Comparison of ENCODE assay signal across 6 cellular contexts in the genomic region with DNA sequence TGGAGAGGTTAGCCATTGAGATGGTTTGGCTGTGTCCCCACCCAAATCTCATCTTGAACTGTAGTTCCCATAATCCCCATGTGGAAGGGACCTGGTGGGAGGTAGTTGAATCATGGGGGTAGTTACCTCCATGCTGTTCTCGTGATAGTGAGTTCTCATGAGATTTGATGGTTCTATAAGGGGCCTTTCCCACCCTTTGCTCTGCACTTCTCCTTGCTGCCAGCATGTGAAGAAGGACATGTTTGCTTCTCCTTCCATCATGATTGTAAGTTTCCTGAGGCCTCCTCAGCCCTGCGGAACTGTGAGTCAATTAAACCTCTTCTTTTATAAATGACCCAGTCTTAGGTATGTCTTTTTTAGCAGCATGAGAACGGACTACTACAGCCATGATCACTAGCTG.
A peak's percentile ranks its signal among the peaks of the same experiment; 100 is the strongest.
DNase-seq lines count a peak whose midpoint lies in the region; ATAC-seq and TF ChIP-seq lines count a peak whose summit lies in the region.
"Not testable (repeated sequence)": the region's sequence is repeated elsewhere in the genome, so short reads cannot be mapped to it uniquely, and the experiment has no call there.

No MANE protein-coding gene starts in this region.

- H3K4ac ChIP-seq in IMR-90 (ENCODE audit: low read depth, low read length) (peak overlapping the region; percentile 38; the same call in 1 of the 2 replicates), mesenchymal stem cell (ENCODE audit: low read depth in 1 of 2, low read length in 2 of 2) (peak overlapping the region in 1 of 2 experiments; percentile 33)

- H4K5ac ChIP-seq in IMR-90 (ENCODE audit: low read depth, low read length): not testable (repeated sequence)

- H3K23ac ChIP-seq in IMR-90 (ENCODE audit: low read depth, low read length); mesenchymal stem cell (ENCODE audit: low read length in 2 of 2): not testable (repeated sequence)

- not testable (repeated sequence) for H3K18ac ChIP-seq in IMR-90 (ENCODE audit: low read depth, low read length); mesenchymal stem cell (ENCODE audit: low read depth in 1 of 2, low read length in 2 of 2)

- H3K4me3 Mint-ChIP-seq in HFFc6; activated naive CD4-positive, alpha-beta T cell treated with anti-CD3 and anti-CD28 coated beads, Interleukin-2, amount 50 U/mL, for 24 hours; MCF 10A (ENCODE audit: unreplicated experiment); stimulated activated naive CD8-positive, alpha-beta T cell treated with anti-CD3 and anti-CD28 coated beads, Interleukin-15, Interleukin-2, amounts not matched to agents 100 ng/mL and 50 ng/mL, for 24 hours: not testable (repeated sequence)

- H3K56ac ChIP-seq in IMR-90 (ENCODE audit: extremely low read depth, insufficient read depth, low read length): not testable (repeated sequence)

- H3K9me1 ChIP-seq in IMR-90 (ENCODE audit: insufficient read depth, low read length): peaks cover 21% of the 10 kb centered on the region

- not testable (repeated sequence) for H3K4me2 ChIP-seq in IMR-90 (ENCODE audit: low read depth, low read length); mesenchymal stem cell (ENCODE audit: low read length, poor library complexity, severe bottlenecking)

- H3K27me3 ChIP-seq in IMR-90 (ENCODE audit: control insufficient read depth, insufficient read depth, low read length); mesenchymal stem cell (ENCODE audit: control insufficient read depth in 1 of 2, insufficient read depth in 1 of 2, low read length in 2 of 2): not testable (repeated sequence)

- not testable (repeated sequence) for H2AFZ ChIP-seq in IMR-90 (replicated peaks; ENCODE audit: low read length, poor library complexity); mesenchymal stem cell (ENCODE audit: low read depth, low read length)

- intact Hi-C loops in IMR-90 (cut with micrococcal nuclease); MCF 10A (cut with micrococcal nuclease): not testable (repeated sequence)

- in situ Hi-C loops in IMR-90 (cut with MboI; ENCODE audit: low sequenced_read_pairs): not testable (repeated sequence)

- H3K27me3 Mint-ChIP-seq in HFFc6 (ENCODE audit: insufficient read depth); activated naive CD4-positive, alpha-beta T cell treated with anti-CD3 and anti-CD28 coated beads, Interleukin-2, amount 50 U/mL, for 24 hours; MCF 10A (ENCODE audit: insufficient read depth, unreplicated experiment); stimulated activated naive CD8-positive, alpha-beta T cell treated with anti-CD3 and anti-CD28 coated beads, Interleukin-15, Interleukin-2, amounts not matched to agents 100 ng/mL and 50 ng/mL, for 24 hours: not testable (repeated sequence)

- H3K4me1 ChIP-seq in IMR-90 (ENCODE audit: control insufficient read depth, insufficient read depth, low read length): peaks cover 26% of the 10 kb centered on the region
- H3K4me1 ChIP-seq in mesenchymal stem cell (ENCODE audit: control insufficient read depth, insufficient read depth, low read depth, low read length): not testable (repeated sequence)

- not testable (repeated sequence) for H4K20me1 ChIP-seq in IMR-90 (ENCODE audit: insufficient read depth, low read length)

- H2BK5ac ChIP-seq in IMR-90 (ENCODE audit: low read depth, low read length, poor library complexity, severe bottlenecking); mesenchymal stem cell (ENCODE audit: low read depth, low read length, poor library complexity, severe bottlenecking): not testable (repeated sequence)

- BruUV-seq in IMR-90 (replicated peaks; lab: Mats Ljungman, UMichigan); MCF 10A (replicated peaks; lab: Mats Ljungman, UMichigan): not testable (repeated sequence)

- not testable (repeated sequence) for H3K36me3 ChIP-seq in IMR-90 (ENCODE audit: control insufficient read depth, insufficient read depth, low read length); mesenchymal stem cell (ENCODE audit: control insufficient read depth in 1 of 2, insufficient read depth in 2 of 2, low read depth in 1 of 2, low read length in 2 of 2)

- H2BK20ac ChIP-seq in IMR-90 (ENCODE audit: low read depth, low read length): peak overlapping the region; percentile 57; the same call in 1 of the 2 replicates

- peaks cover 59 to 82% of the 10 kb centered on the region in 2 experiments for H3K79me1 ChIP-seq in IMR-90 (ENCODE audit: low read depth in 1 of 2, low read length in 2 of 2)
- H3K79me1 ChIP-seq in mesenchymal stem cell (replicated peaks; ENCODE audit: low read length, poor library complexity, severe bottlenecking): peaks cover 36% of the 10 kb centered on the region

- H3K9me3 Mint-ChIP-seq in HFFc6; activated naive CD4-positive, alpha-beta T cell treated with anti-CD3 and anti-CD28 coated beads, Interleukin-2, amount 50 U/mL, for 24 hours; MCF 10A (ENCODE audit: unreplicated experiment): not testable (repeated sequence)
- peaks cover 12% of the 10 kb centered on the region for H3K9me3 Mint-ChIP-seq in stimulated activated naive CD8-positive, alpha-beta T cell treated with anti-CD3 and anti-CD28 coated beads, Interleukin-15, Interleukin-2, amounts not matched to agents 100 ng/mL and 50 ng/mL, for 24 hours

- peak overlapping the region; percentile 14; the same call in 1 of the 2 replicates for H2BK120ac ChIP-seq in IMR-90 (ENCODE audit: low read depth, low read length)
- H2BK120ac ChIP-seq in mesenchymal stem cell (ENCODE audit: low read depth, low read length): not testable (repeated sequence)

- H3K9ac ChIP-seq in IMR-90 (ENCODE audit: low read depth, low read length); mesenchymal stem cell (ENCODE audit: low read length): not testable (repeated sequence)

- peaks cover 75% of the 10 kb centered on the region for H3K4me1 Mint-ChIP-seq in HFFc6 (ENCODE audit: low read depth)
- H3K4me1 Mint-ChIP-seq in activated naive CD4-positive, alpha-beta T cell treated with anti-CD3 and anti-CD28 coated beads, Interleukin-2, amount 50 U/mL, for 24 hours: peaks cover 59% of the 10 kb centered on the region
- H3K4me1 Mint-ChIP-seq in MCF 10A (ENCODE audit: insufficient read depth, unreplicated experiment): not testable (repeated sequence)
- H3K4me1 Mint-ChIP-seq in stimulated activated naive CD8-positive, alpha-beta T cell treated with anti-CD3 and anti-CD28 coated beads, Interleukin-15, Interleukin-2, amounts not matched to agents 100 ng/mL and 50 ng/mL, for 24 hours (ENCODE audit: low read depth): peaks cover 40% of the 10 kb centered on the region

- dilution Hi-C loops in IMR-90 (cut with HindIII; ENCODE audit: low sequenced_read_pairs, unreplicated experiment): not testable (repeated sequence)

- not testable (repeated sequence) for H2AK9ac ChIP-seq in IMR-90 (replicated peaks; ENCODE audit: low read depth, low read length, poor library complexity)

- not testable (repeated sequence) for H3K4me3 ChIP-seq in IMR-90 (ENCODE audit: insufficient read depth, low read depth, low read length); mesenchymal stem cell (ENCODE audit: insufficient read depth in 1 of 2, low read depth in 1 of 2, low read length in 2 of 2)

- TF ChIP-seq RAD21 in IMR-90 (IDR thresholded peaks at IDR 0.05; ENCODE audit: low read length): not testable (repeated sequence)

- not testable (repeated sequence) for ATAC-seq in IMR-90 (ENCODE audit: low read depth)

- CTCF ChIA-PET in IMR-90 (lab: Yijun Ruan, JAX): not testable (repeated sequence)
- CTCF ChIA-PET in MCF 10A (lab: Yijun Ruan, JAX): interaction anchor here (0.5 kb wide), 1 partner anchor 188 kb away, joined by 3 read pairs; no protein-coding TSS in a partner anchor

- not testable (repeated sequence) for TF ChIP-seq POLR2A in IMR-90 (IDR thresholded peaks at IDR 0.05; ENCODE audit: low read depth, low read length)

- peak overlapping the region; percentile 16; the same call in 1 of the 2 replicates for H2AK5ac ChIP-seq in IMR-90 (ENCODE audit: low read depth, low read length)
- H2AK5ac ChIP-seq in mesenchymal stem cell (ENCODE audit: low read length, severe bottlenecking): not testable (repeated sequence)

- H3K9me3 ChIP-seq in IMR-90 (ENCODE audit: control insufficient read depth, insufficient read depth, low read length); mesenchymal stem cell (ENCODE audit: control insufficient read depth, low read length): not testable (repeated sequence)

- WGBS in IMR-90 (ENCODE audit: extremely low coverage in 2 of 2, insufficient read length in 1 of 2), 2 experiments: no CpG with 5 or more reads among the region's 3 CpGs
- 95% methylated on average over 3 of the region's 3 CpGs for WGBS in mesenchymal stem cell

- POLR2A ChIA-PET in IMR-90 (lab: Charles Lee; ENCODE audit: unreplicated experiment): not testable (repeated sequence)
- POLR2A ChIA-PET in MCF 10A (lab: Yijun Ruan, JAX): interaction anchor here (1.6 kb wide), 1 partner anchor 11 kb away, joined by 4 read pairs; no protein-coding TSS in a partner anchor

- H4K91ac ChIP-seq in IMR-90 (ENCODE audit: insufficient read depth, low read depth, low read length): 0 out of 2 replicates have a peak overlapping the region, but pooled peaks have one; percentile 4
- not testable (repeated sequence) for H4K91ac ChIP-seq in mesenchymal stem cell (ENCODE audit: low read length)

- not testable (repeated sequence) for H3K14ac ChIP-seq in IMR-90 (replicated peaks; ENCODE audit: low read depth, low read length); mesenchymal stem cell (ENCODE audit: low read length in 2 of 2)

- not testable (repeated sequence) for TF ChIP-seq CTCF in HFFc6 (IDR thresholded peaks at IDR 0.05); IMR-90 (conservative IDR thresholded peaks at IDR 0.05; ENCODE audit: low read depth, low read length); MCF 10A (IDR thresholded peaks at IDR 0.05; ENCODE audit: unreplicated experiment)

- not testable (repeated sequence) for H4K8ac ChIP-seq in IMR-90 (ENCODE audit: low read depth in 2 of 2, low read length in 2 of 2); mesenchymal stem cell (ENCODE audit: low read length)

- H3K27ac Mint-ChIP-seq in HFFc6 (peak overlapping the region; percentile 54; the same call in 1 of the 2 replicates), MCF 10A (ENCODE audit: low read depth, unreplicated experiment) (peak overlapping the region; percentile 16)
- H3K27ac Mint-ChIP-seq in activated naive CD4-positive, alpha-beta T cell treated with anti-CD3 and anti-CD28 coated beads, Interleukin-2, amount 50 U/mL, for 24 hours: peak overlapping the region; percentile 69
- peak overlapping the region; percentile 21 for H3K27ac Mint-ChIP-seq in stimulated activated naive CD8-positive, alpha-beta T cell treated with anti-CD3 and anti-CD28 coated beads, Interleukin-15, Interleukin-2, amounts not matched to agents 100 ng/mL and 50 ng/mL, for 24 hours

- DNase-seq in HFFc6; IMR-90; MCF 10A (ENCODE audit: unreplicated experiment); mesenchymal stem cell: not testable (repeated sequence)

- H2BK15ac ChIP-seq in IMR-90 (ENCODE audit: low read depth, low read length) (peak overlapping the region; percentile 26; the same call in 1 of the 3 replicates), mesenchymal stem cell (ENCODE audit: low read depth, poor library complexity, severe bottlenecking) (peak overlapping the region; percentile 77)

- H3K36me3 Mint-ChIP-seq in HFFc6 (ENCODE audit: low read depth): peaks cover 54% of the 10 kb centered on the region
- peaks cover 35% of the 10 kb centered on the region for H3K36me3 Mint-ChIP-seq in activated naive CD4-positive, alpha-beta T cell treated with anti-CD3 and anti-CD28 coated beads, Interleukin-2, amount 50 U/mL, for 24 hours
- H3K36me3 Mint-ChIP-seq in MCF 10A (ENCODE audit: insufficient read depth, unreplicated experiment): not testable (repeated sequence)
- peaks cover 71% of the 10 kb centered on the region for H3K36me3 Mint-ChIP-seq in stimulated activated naive CD8-positive, alpha-beta T cell treated with anti-CD3 and anti-CD28 coated beads, Interleukin-15, Interleukin-2, amounts not matched to agents 100 ng/mL and 50 ng/mL, for 24 hours (ENCODE audit: low read depth)

- not testable (repeated sequence) for H3K27ac ChIP-seq in IMR-90 (ENCODE audit: insufficient read depth, low read length); mesenchymal stem cell (ENCODE audit: low read length, poor library complexity, severe bottlenecking)

- not testable (repeated sequence) for H2BK12ac ChIP-seq in mesenchymal stem cell (ENCODE audit: low read length in 2 of 2)

Comparison
In these comparisons a context has a peak if more than half of its experiments do, and no peak if none do; other contexts are left out.
1. H3K27ac Mint-ChIP-seq: peak in every context shown above with its lines; median percentile 69 in activated naive CD4-positive, alpha-beta T cell treated with anti-CD3 and anti-CD28 coated beads, Interleukin-2, amount 50 U/mL, for 24 hours; 54 in HFFc6; 21 in stimulated activated naive CD8-positive, alpha-beta T cell treated with anti-CD3 and anti-CD28 coated beads, Interleukin-15, Interleukin-2, amounts not matched to agents 100 ng/mL and 50 ng/mL, for 24 hours; 16 in MCF 10A.